ENCODE assay signal across 35 cellular contexts in the genomic region with DNA sequence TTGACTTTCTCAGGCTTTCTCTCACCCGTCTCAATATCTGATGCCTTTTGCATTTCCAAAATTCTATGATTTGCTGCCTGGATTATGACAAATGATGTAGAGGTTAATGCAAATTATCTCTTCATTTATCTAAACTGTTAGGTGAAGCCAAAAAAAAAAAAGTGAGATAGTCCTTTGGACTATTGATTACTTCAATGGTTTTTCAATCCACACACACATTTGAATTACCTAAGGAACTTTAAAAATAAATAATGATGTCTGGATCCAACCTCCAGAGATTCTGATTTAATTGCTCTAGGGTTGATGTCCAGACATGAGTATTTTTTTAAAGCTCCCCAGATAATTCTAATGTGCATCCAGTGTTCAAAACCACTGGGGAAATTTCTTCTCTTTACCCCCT.
"Had no signal": no experiment of that assay in that cellular context is flagged by ENCODE, and none has a peak within 500 bp of the region (broad histone marks: within the 10 kb centered on the region; RNA-seq: fewer than 3 reads in every experiment).

No MANE protein-coding gene starts in this region.

- H3K27me3 Mint-ChIP-seq: activated B cell treated with CpG ODN at 0.5 μM for 24 hours; activated CD4-positive, alpha-beta memory T cell treated with anti-CD3 and anti-CD28 coated beads for 36 hours; activated CD4-positive, alpha-beta T cell treated with anti-CD3 and anti-CD28 coated beads, Interleukin-2, amount 10 ng/mL, durations not matched to agents 24 days and 14 days; activated CD8-positive, alpha-beta T cell treated with anti-CD3 and anti-CD28 coated beads for 36 hours; activated naive CD8-positive, alpha-beta T cell treated with anti-CD3 and anti-CD28 coated beads for 36 hours; activated T-helper 17 cell treated with anti-CD3 and anti-CD28 coated beads, Interleukin-2, amount 50 U/mL, for 72 hours had no signal

- H3K27ac ChIP-seq: adrenal gland, body of pancreas, brain microvascular endothelial cell, breast epithelium, VCaP had no signal

- H3K36me3 Mint-ChIP-seq: activated CD4-positive, alpha-beta memory T cell treated with anti-CD3 and anti-CD28 coated beads for 36 hours; activated naive CD4-positive, alpha-beta T cell treated with anti-CD3 and anti-CD28 coated beads, Interleukin-2, amount 50 U/mL, for 72 hours; activated naive CD8-positive, alpha-beta T cell treated with anti-CD3 and anti-CD28 coated beads for 36 hours had no signal

- H3K27ac Mint-ChIP-seq: activated B cell treated with CpG ODN at 0.5 μM for 24 hours; activated CD4-positive, alpha-beta memory T cell treated with anti-CD3 and anti-CD28 coated beads for 36 hours; activated CD4-positive, alpha-beta T cell treated with anti-CD3 and anti-CD28 coated beads, Interleukin-2, amount 10 ng/mL, durations not matched to agents 24 days and 14 days; activated CD8-positive, alpha-beta T cell treated with anti-CD3 and anti-CD28 coated beads for 36 hours; activated naive CD4-positive, alpha-beta T cell treated with anti-CD3 and anti-CD28 coated beads for 36 hours; activated naive CD4-positive, alpha-beta T cell treated with anti-CD3 and anti-CD28 coated beads, Interleukin-2, amount 50 U/mL, for 72 hours; activated naive CD8-positive, alpha-beta T cell treated with anti-CD3 and anti-CD28 coated beads for 36 hours; activated T-cell treated with anti-CD3 and anti-CD28 coated beads, Interleukin-2, amount 50 U/mL, for 72 hours; activated T-helper 1 cell treated with anti-CD3 and anti-CD28 coated beads, Interleukin-12 subunit alpha, Interleukin-12 subunit beta, Interleukin-2, Interleukin-4 antibody, amounts not matched to agents 30 ng/mL and 10 ng/mL and 1 ng/mL, durations not matched to agents 14 hours and 24 hours and 36 hours; activated T-helper 17 cell treated with anti-CD3 and anti-CD28 coated beads, Interleukin-2, amount 50 U/mL, for 72 hours; T-helper 1 cell treated with Interleukin-12 subunit alpha and Interleukin-12 subunit beta and Interleukin-4 antibody, amounts not matched to agents 30 μg/mL and 1 μg/mL, for 36 hours; T-helper 2 cell treated with Interferon-gamma antibody and Interleukin-4, amounts not matched to agents 5 μg/mL and 100 μg/mL, for 36 hours had no signal

- H3K9me3 Mint-ChIP-seq: activated CD4-positive, alpha-beta memory T cell treated with anti-CD3 and anti-CD28 coated beads for 36 hours; activated naive CD8-positive, alpha-beta T cell treated with anti-CD3 and anti-CD28 coated beads for 36 hours; activated T-helper 1 cell treated with anti-CD3 and anti-CD28 coated beads, Interleukin-12 subunit alpha, Interleukin-12 subunit beta, Interleukin-2, Interleukin-4 antibody, amounts not matched to agents 30 ng/mL and 10 ng/mL and 1 ng/mL, durations not matched to agents 14 hours and 24 hours and 36 hours had no signal

- ATAC-seq: activated CD8-positive, alpha-beta T cell treated with anti-CD3 and anti-CD28 coated beads for 36 hours; activated naive CD4-positive, alpha-beta T cell treated with anti-CD3 and anti-CD28 coated beads, Interleukin-2, amount 50 U/mL, for 72 hours; activated T-cell treated with anti-CD3 and anti-CD28 coated beads, Interleukin-2, amount 50 U/mL, for 4 hours; activated T-cell treated with anti-CD3 and anti-CD28 coated beads, Interleukin-2, amount 50 U/mL, for 72 hours; activated T-helper 17 cell treated with anti-CD3 and anti-CD28 coated beads, Interleukin-2, amount 50 U/mL, for 72 hours; body of pancreas had no signal

- H3K4me1 Mint-ChIP-seq: activated B cell treated with CpG ODN at 0.5 μM for 24 hours; activated CD4-positive, alpha-beta T cell treated with anti-CD3 and anti-CD28 coated beads, Interleukin-2, amount 10 ng/mL, durations not matched to agents 24 days and 14 days; activated naive CD8-positive, alpha-beta T cell treated with anti-CD3 and anti-CD28 coated beads for 36 hours; activated T-helper 17 cell treated with anti-CD3 and anti-CD28 coated beads, Interleukin-2, amount 50 U/mL, for 72 hours had no signal

- H3K4me3 Mint-ChIP-seq: activated B cell treated with CpG ODN at 0.5 μM for 24 hours; activated CD4-positive, alpha-beta memory T cell treated with anti-CD3 and anti-CD28 coated beads for 36 hours; activated CD4-positive, alpha-beta T cell treated with anti-CD3 and anti-CD28 coated beads, Interleukin-2, amount 10 ng/mL, durations not matched to agents 24 days and 14 days; activated CD8-positive, alpha-beta T cell treated with anti-CD3 and anti-CD28 coated beads for 36 hours; activated naive CD4-positive, alpha-beta T cell treated with anti-CD3 and anti-CD28 coated beads for 36 hours; activated naive CD8-positive, alpha-beta T cell treated with anti-CD3 and anti-CD28 coated beads for 36 hours; activated T-cell treated with anti-CD3 and anti-CD28 coated beads, Interleukin-2, amount 50 U/mL, for 4 hours; activated T-cell treated with anti-CD3 and anti-CD28 coated beads, Interleukin-2, amount 50 U/mL, for 72 hours; activated T-helper 1 cell treated with anti-CD3 and anti-CD28 coated beads, Interleukin-12 subunit alpha, Interleukin-12 subunit beta, Interleukin-2, Interleukin-4 antibody, amounts not matched to agents 30 ng/mL and 10 ng/mL and 1 ng/mL, durations not matched to agents 14 hours and 24 hours and 36 hours; activated T-helper 17 cell treated with anti-CD3 and anti-CD28 coated beads, Interleukin-2, amount 50 U/mL, for 72 hours; T-helper 1 cell treated with Interleukin-12 subunit alpha and Interleukin-12 subunit beta and Interleukin-4 antibody, amounts not matched to agents 30 μg/mL and 1 μg/mL, for 36 hours; T-helper 2 cell treated with Interferon-gamma antibody and Interleukin-4, amounts not matched to agents 5 μg/mL and 100 μg/mL, for 36 hours had no signal

- DNase-seq: activated B cell treated with CpG ODN at 0.5 μM for 24 hours; activated CD4-positive, alpha-beta memory T cell treated with anti-CD3 and anti-CD28 coated beads for 36 hours; activated CD4-positive, alpha-beta T cell treated with anti-CD3 and anti-CD28 coated beads for 4 hours; activated CD4-positive, alpha-beta T cell treated with anti-CD3 and anti-CD28 coated beads, Interleukin-2, amount 10 ng/mL, durations not matched to agents 24 days and 14 days; activated CD4-positive, alpha-beta T cell treated with anti-CD3 and anti-CD28 coated beads, Interleukin-2, amount 50 U/mL, for 1 hour; activated CD4-positive, alpha-beta T cell treated with anti-CD3 and anti-CD28 coated beads, Interleukin-2, amount 50 U/mL, for 4 hours; activated CD4-positive, CD25-positive, alpha-beta regulatory T cell treated with anti-CD3 and anti-CD28 coated beads, Interleukin-2, amount 50 U/mL, for 72 hours; activated CD8-positive, alpha-beta memory T cell treated with anti-CD3 and anti-CD28 coated beads, Interleukin-2, amount 50 U/mL, for 4 hours; activated CD8-positive, alpha-beta T cell treated with anti-CD3 and anti-CD28 coated beads for 36 hours; activated effector memory CD4-positive, alpha-beta T cell treated with anti-CD3 and anti-CD28 coated beads, Interleukin-2, amount 50 U/mL, for 16 hours; activated gamma-delta T cell treated with Interleukin-2 at 50 U/mL for 16 hours; activated naive CD4-positive, alpha-beta T cell; activated naive CD4-positive, alpha-beta T cell treated with anti-CD3 and anti-CD28 coated beads for 36 hours; activated naive CD4-positive, alpha-beta T cell treated with anti-CD3 and anti-CD28 coated beads, Interleukin-2, amount 50 U/mL, for 16 hours; activated naive CD8-positive, alpha-beta T cell treated with anti-CD3 and anti-CD28 coated beads for 36 hours; activated T-cell treated with anti-CD3 and anti-CD28 coated beads for 4 hours; activated T-cell treated with anti-CD3 and anti-CD28 coated beads, Interleukin-2, amount 50 U/mL, for 1 hour; activated T-cell treated with anti-CD3 and anti-CD28 coated beads, Interleukin-2, amount 50 U/mL, for 4 hours; activated T-cell treated with anti-CD3 and anti-CD28 coated beads, Interleukin-2, amount 50 U/mL, for 72 hours; adrenal gland; amniotic stem cell; aorta; body of pancreas; brain microvascular endothelial cell; central memory CD4-positive, alpha-beta T cell; T-helper 1 cell; T-helper 2 cell; T-helper 9 cell had no signal
